Comparison of ENCODE assay signal across 1 cellular context in genomic region chr2:186535861-186536260, GRCh38.
TF ChIP-seq lines count a peak whose summit lies in the region.

No MANE protein-coding gene starts in this region.

TF ChIP-seq in K562, 482 proteins besides CTCF, POLR2A, EP300 and RAD21 (continued from another document):
- TF ChIP-seq MNT (conservative IDR thresholded peaks at IDR 0.05) (no peak), PHF21A (IDR thresholded peaks at IDR 0.05; ENCODE audit: borderline replicate concordance, low read depth) (no peak), POU5F1 (IDR thresholded peaks at IDR 0.05; ENCODE audit: borderline replicate concordance, low read depth, low read length, partially characterized antibody) (no peak), ZBTB8A (IDR thresholded peaks at IDR 0.05; ENCODE audit: partially characterized antibody) (no peak)
- TF ChIP-seq, protein P1, sequence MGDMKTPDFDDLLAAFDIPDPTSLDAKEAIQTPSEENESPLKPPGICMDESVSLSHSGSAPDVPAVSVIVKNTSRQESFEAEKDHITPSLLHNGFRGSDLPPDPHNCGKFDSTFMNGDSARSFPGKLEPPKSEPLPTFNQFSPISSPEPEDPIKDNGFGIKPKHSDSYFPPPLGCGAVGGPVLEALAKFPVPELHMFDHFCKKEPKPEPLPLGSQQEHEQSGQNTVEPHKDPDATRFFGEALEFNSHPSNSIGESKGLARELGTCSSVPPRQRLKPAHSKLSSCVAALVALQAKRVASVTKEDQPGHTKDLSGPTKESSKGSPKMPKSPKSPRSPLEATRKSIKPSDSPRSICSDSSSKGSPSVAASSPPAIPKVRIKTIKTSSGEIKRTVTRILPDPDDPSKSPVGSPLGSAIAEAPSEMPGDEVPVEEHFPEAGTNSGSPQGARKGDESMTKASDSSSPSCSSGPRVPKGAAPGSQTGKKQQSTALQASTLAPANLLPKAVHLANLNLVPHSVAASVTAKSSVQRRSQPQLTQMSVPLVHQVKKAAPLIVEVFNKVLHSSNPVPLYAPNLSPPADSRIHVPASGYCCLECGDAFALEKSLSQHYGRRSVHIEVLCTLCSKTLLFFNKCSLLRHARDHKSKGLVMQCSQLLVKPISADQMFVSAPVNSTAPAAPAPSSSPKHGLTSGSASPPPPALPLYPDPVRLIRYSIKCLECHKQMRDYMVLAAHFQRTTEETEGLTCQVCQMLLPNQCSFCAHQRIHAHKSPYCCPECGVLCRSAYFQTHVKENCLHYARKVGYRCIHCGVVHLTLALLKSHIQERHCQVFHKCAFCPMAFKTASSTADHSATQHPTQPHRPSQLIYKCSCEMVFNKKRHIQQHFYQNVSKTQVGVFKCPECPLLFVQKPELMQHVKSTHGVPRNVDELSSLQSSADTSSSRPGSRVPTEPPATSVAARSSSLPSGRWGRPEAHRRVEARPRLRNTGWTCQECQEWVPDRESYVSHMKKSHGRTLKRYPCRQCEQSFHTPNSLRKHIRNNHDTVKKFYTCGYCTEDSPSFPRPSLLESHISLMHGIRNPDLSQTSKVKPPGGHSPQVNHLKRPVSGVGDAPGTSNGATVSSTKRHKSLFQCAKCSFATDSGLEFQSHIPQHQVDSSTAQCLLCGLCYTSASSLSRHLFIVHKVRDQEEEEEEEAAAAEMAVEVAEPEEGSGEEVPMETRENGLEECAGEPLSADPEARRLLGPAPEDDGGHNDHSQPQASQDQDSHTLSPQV (IDR thresholded peaks at IDR 0.05): no peak
- TF ChIP-seq, protein P2, sequence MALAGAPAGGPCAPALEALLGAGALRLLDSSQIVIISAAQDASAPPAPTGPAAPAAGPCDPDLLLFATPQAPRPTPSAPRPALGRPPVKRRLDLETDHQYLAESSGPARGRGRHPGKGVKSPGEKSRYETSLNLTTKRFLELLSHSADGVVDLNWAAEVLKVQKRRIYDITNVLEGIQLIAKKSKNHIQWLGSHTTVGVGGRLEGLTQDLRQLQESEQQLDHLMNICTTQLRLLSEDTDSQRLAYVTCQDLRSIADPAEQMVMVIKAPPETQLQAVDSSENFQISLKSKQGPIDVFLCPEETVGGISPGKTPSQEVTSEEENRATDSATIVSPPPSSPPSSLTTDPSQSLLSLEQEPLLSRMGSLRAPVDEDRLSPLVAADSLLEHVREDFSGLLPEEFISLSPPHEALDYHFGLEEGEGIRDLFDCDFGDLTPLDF (CRISPR knock-in tag; IDR thresholded peaks at IDR 0.05): no peak
